1 cellular context compared by ENCODE assay signal in genomic region chr22:24423519-24424000, GRCh38.
TF ChIP-seq lines count a peak whose summit lies in the region.

No MANE protein-coding gene starts in this region.

TF ChIP-seq in H1, 55 proteins besides CTCF, POLR2A, EP300 and RAD21 (continued from another document):
- TF ChIP-seq MAX (IDR thresholded peaks at IDR 0.05) = peak; percentile 47; the same call in 1 of the 2 replicates
- TF ChIP-seq CREB1 (IDR thresholded peaks at IDR 0.05) = no peak
- 0 out of 2 replicates have a peak, but pooled peaks have one; percentile 53 for TF ChIP-seq FOSL1 (IDR thresholded peaks at IDR 0.05; ENCODE audit: insufficient read depth, low read depth, low read length)
